ENCODE assay signal across 23 cellular contexts in genomic region chr9:76412638-76413037, GRCh38.
"Had no signal": no experiment of that assay in that cellular context is flagged by ENCODE, and none has a peak within 500 bp of the region (broad histone marks: within the 10 kb centered on the region; RNA-seq: fewer than 3 reads in every experiment).

No MANE protein-coding gene starts in this region.

- ATAC-seq: foreskin keratinocyte; left lobe of liver; lower lobe of right lung; sciatic nerve; stimulated activated effector memory CD8-positive, alpha-beta T cell treated with anti-CD3 and anti-CD28 coated beads, Interleukin-12 subunit alpha, Interleukin-12 subunit beta, amount 100 ng/mL, for 72 hours had no signal

- H3K4me1 Mint-ChIP-seq: stimulated activated effector memory CD8-positive, alpha-beta T cell treated with anti-CD3 and anti-CD28 coated beads, Interleukin-12 subunit alpha, Interleukin-12 subunit beta, amount 100 ng/mL, for 72 hours had no signal

- FAIRE-seq: kidney, small intestine, TTC549, urothelium cell line had no signal

- H3K27me3 Mint-ChIP-seq: activated CD4-positive, alpha-beta T cell treated with anti-CD3 and anti-CD28 coated beads, Interleukin-2, amount 10 ng/mL, durations not matched to agents 7 days and 5 days; activated T-cell treated with anti-CD3 and anti-CD28 coated beads, Interleukin-2, amount 50 U/mL, for 24 hours; naive B cell had no signal

- DNase-seq: activated CD4-positive, alpha-beta T cell treated with anti-CD3 and anti-CD28 coated beads, Interleukin-2, amount 10 ng/mL, durations not matched to agents 7 days and 5 days; activated CD4-positive, CD25-positive, alpha-beta regulatory T cell treated with anti-CD3 and anti-CD28 coated beads, Interleukin-2, amount 50 U/mL, for 72 hours; activated naive CD4-positive, alpha-beta T cell treated with anti-CD3 and anti-CD28 coated beads for 36 hours; activated T-cell treated with anti-CD3 and anti-CD28 coated beads, Interleukin-2, amount 50 U/mL, for 24 hours; amygdala; erythroblast; foreskin keratinocyte; kidney; lower lobe of right lung; mesendoderm; naive B cell; nucleus accumbens; posterior cingulate gyrus; small intestine; stimulated activated CD4-positive, alpha-beta T cell treated with anti-CD3 and anti-CD28 coated beads, Interleukin-2, amount 100 ng/mL, for 24 hours; transverse colon; WERI-Rb-1 had no signal

- H3K4me3 Mint-ChIP-seq: activated CD4-positive, alpha-beta T cell treated with anti-CD3 and anti-CD28 coated beads, Interleukin-2, amount 10 ng/mL, durations not matched to agents 7 days and 5 days; activated naive CD4-positive, alpha-beta T cell treated with anti-CD3 and anti-CD28 coated beads for 36 hours; activated T-cell treated with anti-CD3 and anti-CD28 coated beads, Interleukin-2, amount 50 U/mL, for 24 hours; naive B cell; stimulated activated effector memory CD8-positive, alpha-beta T cell treated with anti-CD3 and anti-CD28 coated beads, Interleukin-12 subunit alpha, Interleukin-12 subunit beta, amount 100 ng/mL, for 72 hours; T-helper 2 cell treated with Interferon-gamma antibody and Interleukin-4, amounts not matched to agents 5 μg/mL and 100 μg/mL, for 36 hours had no signal

- H3K36me3 Mint-ChIP-seq: stimulated activated effector memory CD8-positive, alpha-beta T cell treated with anti-CD3 and anti-CD28 coated beads, Interleukin-12 subunit alpha, Interleukin-12 subunit beta, amount 100 ng/mL, for 72 hours had no signal
